In genomic region chr19:54517483-54517882, GRCh38 we compare ENCODE assay signal across 8 cellular contexts. TPM values are rescaled to one million over a fixed set of nuclear protein-coding genes. Genes with fewer than 3 reads are reported as not detected.
DNase-seq lines count a peak whose midpoint lies in the region; ATAC-seq and TF ChIP-seq lines count a peak whose summit lies in the region.

No MANE protein-coding gene starts in this region.

- CTCF ChIA-PET in PC-3 (lab: Charles Lee) = no interaction called here

- peak; percentile 37; the same call in 1 of the 2 replicates for ATAC-seq in PC-3
- ATAC-seq in GM21786 (IDR thresholded peaks at IDR 0.05; ENCODE audit: unreplicated experiment) = no peak
- no peak for ATAC-seq in GM19324 (IDR thresholded peaks at IDR 0.05; ENCODE audit: low FRiP score, unreplicated experiment)

- POLR2A ChIA-PET in PC-3 (lab: Charles Lee; ENCODE audit: unreplicated experiment) = no interaction called here

- no CpG with 5 or more reads among the region's 4 CpGs for WGBS in iPS DF 6.9 (ENCODE audit: insufficient coverage, insufficient read length)

- H3K27me3 ChIP-seq in PC-3 (ENCODE audit: low read length) (peaks cover 45% of the 10 kb centered on the region), iPS DF 6.9 (ENCODE audit: control insufficient read depth, insufficient read depth, low read length) (no peaks in the 10 kb centered on the region)

- H3K9me3 ChIP-seq in PC-3 (ENCODE audit: low read length) (no peaks in the 10 kb centered on the region), iPS DF 6.9 (ENCODE audit: control insufficient read depth, insufficient read depth, low read length) (peaks cover 10% of the 10 kb centered on the region)

- no peaks in the 10 kb centered on the region for H3K79me2 ChIP-seq in PC-3 (ENCODE audit: low read length)

- no TSS peak for BruUV-seq in PC-3 (replicated peaks; lab: Mats Ljungman, UMichigan)

- H3K9ac ChIP-seq in PC-3 (ENCODE audit: low read length) = no peak overlapping the region

- H3K36me3 ChIP-seq in PC-3 (ENCODE audit: low read depth, low read length) = no peaks in the 10 kb centered on the region
- no peaks in the 10 kb centered on the region for H3K36me3 ChIP-seq in iPS DF 6.9 (ENCODE audit: control insufficient read depth, insufficient read depth, low read length)

- H3K4me2 ChIP-seq in PC-3 (ENCODE audit: low read length) = no peak overlapping the region

- intact Hi-C loops in PC-3 (cut with micrococcal nuclease) = no loop called here

- no peaks in the 10 kb centered on the region for H3F3A ChIP-seq in PC-3 (ENCODE audit: low read length, unreplicated experiment)

- no peak overlapping the region for H3K27ac ChIP-seq in PC-3 (ENCODE audit: low read length)
- H3K27ac ChIP-seq in iPS DF 6.9 (ENCODE audit: low read length) = no peak overlapping the region

- no peaks in the 10 kb centered on the region; the same call in 1 of the 2 replicates for H4K20me1 ChIP-seq in PC-3 (ENCODE audit: low read length)

- H3K4me3 ChIP-seq in PC-3 (ENCODE audit: low read length) = no peak overlapping the region
- no peak overlapping the region for H3K4me3 ChIP-seq in iPS DF 6.9 (ENCODE audit: low read length)

- peak; percentile 60 for DNase-seq in SIG-M5 treated with dmso at 0.1 percent for 504 hours (lab: John Stamatoyannopoulos, UW; ENCODE audit: unreplicated experiment)
- DNase-seq in SIG-M5 (lab: John Stamatoyannopoulos, UW) = no peak
- peak; percentile 86 for DNase-seq in PC-3
- peak; percentile 31 for DNase-seq in activated gamma-delta T cell treated with anti-CD3 and anti-CD28 coated beads, Interleukin-2, amount 50 U/mL, for 16 hours (ENCODE audit: low read depth)
- peak; percentile 1 for DNase-seq in iPS DF 6.9 (ENCODE audit: low read depth, low spot score)
- DNase-seq in stimulated activated CD8-positive, alpha-beta memory T cell treated with anti-CD3 and anti-CD28 coated beads, Interleukin-2, amount 100 ng/mL, for 1 hour (ENCODE audit: low read depth in 2 of 2) = peak; percentile 12 to 17

- no peak for TF ChIP-seq CTCF in PC-3 (conservative IDR thresholded peaks at IDR 0.05; ENCODE audit: low read depth, low read length)

- no peak overlapping the region for H2AFZ ChIP-seq in PC-3 (ENCODE audit: low read length)

- H3K4me1 ChIP-seq in PC-3 (ENCODE audit: insufficient read depth, low read length) (peaks cover 13% of the 10 kb centered on the region), iPS DF 6.9 (ENCODE audit: control insufficient read depth, insufficient read depth, low read length) (no peaks in the 10 kb centered on the region)

- no peaks in the 10 kb centered on the region for H3K9me2 ChIP-seq in PC-3 (replicated peaks; ENCODE audit: low read length)

RNA-seq across cellular contexts. Expression of gene LAIR2, which starts 14.9 kb away (rescaled TPM):
- not detected in 2 replicates for total RNA-seq in PC-3 (2014; rRNA removed)

RNA-seq across cellular contexts. Expression of gene CDC42EP5, which starts 44.4 kb away (rescaled TPM):
- 0.73 and 1.4 TPM in 2 replicates for total RNA-seq in PC-3 (2014; rRNA removed)

RNA-seq across cellular contexts. Expression of gene LENG9, which starts 53.9 kb away (rescaled TPM):
- 7.1 and 12.6 TPM in 2 replicates for total RNA-seq in PC-3 (2014; rRNA removed)

RNA-seq across cellular contexts. Expression of gene LILRA2, which starts 56.1 kb away (rescaled TPM):
- not detected in 2 replicates for total RNA-seq in PC-3 (2014; rRNA removed)
